In genomic region chr1:81730881-81731280, GRCh38 we compare ENCODE assay signal across 25 cellular contexts.
DNase-seq lines count a peak whose midpoint lies in the region; ATAC-seq and TF ChIP-seq lines count a peak whose summit lies in the region.
"Had no signal": no experiment of that assay in that cellular context is flagged by ENCODE, and none has a peak within 500 bp of the region (broad histone marks: within the 10 kb centered on the region; RNA-seq: fewer than 3 reads in every experiment).

No MANE protein-coding gene starts in this region.

- peak overlapping the region; percentile 58 for H3K27ac Mint-ChIP-seq in type B pancreatic cell
- H3K27ac Mint-ChIP-seq: activated CD4-positive, alpha-beta memory T cell treated with anti-CD3 and anti-CD28 coated beads for 36 hours; activated naive CD8-positive, alpha-beta T cell treated with anti-CD3 and anti-CD28 coated beads, Interleukin-2, amount 50 U/mL, for 24 hours; activated T-cell treated with anti-CD3 and anti-CD28 coated beads, Interleukin-2, amount 50 U/mL, for 72 hours; effector memory CD8-positive, alpha-beta T cell; natural killer cell; T-helper 2 cell treated with Interferon-gamma antibody and Interleukin-4, amounts not matched to agents 5 μg/mL and 100 μg/mL, for 36 hours had no signal

- no peak for TF ChIP-seq CTCF in type B pancreatic cell (conservative IDR thresholded peaks at IDR 0.05)

- DNase-seq in type B pancreatic cell (ENCODE audit: extremely low spot score, unreplicated experiment) (no peak), GM03348 (ENCODE audit: low spot score) (no peak), NCI-H2196 treated with DMSO at 0.1 percent for 48 hours (lab: John Stamatoyannopoulos, UW; ENCODE audit: unreplicated experiment) (no peak)
- no peak for DNase-seq in stimulated activated naive CD8-positive, alpha-beta T cell treated with anti-CD3 and anti-CD28 coated beads, Interleukin-15, Interleukin-2, amounts not matched to agents 100 U/mL and 50 U/mL, for 24 hours
- DNase-seq: activated CD4-positive, alpha-beta memory T cell treated with anti-CD3 and anti-CD28 coated beads for 36 hours; activated CD4-positive, alpha-beta T cell treated with anti-CD3 and anti-CD28 coated beads for 1 hour; activated naive CD8-positive, alpha-beta T cell treated with anti-CD3 and anti-CD28 coated beads, Interleukin-2, amount 50 U/mL, for 24 hours; activated T-cell treated with anti-CD3 and anti-CD28 coated beads, Interleukin-2, amount 50 U/mL, for 72 hours; caudate nucleus; effector memory CD8-positive, alpha-beta T cell; erythroblast; head of caudate nucleus; IMR-90; lower lobe of right lung; natural killer cell; NCI-H1694; NCI-H446 treated with DMSO at 0.1 percent for 48 hours; nucleus accumbens; SIG-M5; stimulated activated CD4-positive, alpha-beta T cell treated with anti-CD3 and anti-CD28 coated beads, Interleukin-4, amount 100 ng/mL, for 4 hours; trophoblast cell had no signal

- TF ChIP-seq RAD21 in Ishikawa (IDR thresholded peaks at IDR 0.05; ENCODE audit: low read depth): no peak

- peaks cover 4% of the 10 kb centered on the region for H3K9me3 Mint-ChIP-seq in type B pancreatic cell
- H3K9me3 Mint-ChIP-seq: activated CD4-positive, alpha-beta memory T cell treated with anti-CD3 and anti-CD28 coated beads for 36 hours; activated naive CD8-positive, alpha-beta T cell treated with anti-CD3 and anti-CD28 coated beads, Interleukin-2, amount 50 U/mL, for 24 hours; activated T-cell treated with anti-CD3 and anti-CD28 coated beads, Interleukin-2, amount 50 U/mL, for 72 hours; T-helper 2 cell treated with Interferon-gamma antibody and Interleukin-4, amounts not matched to agents 5 μg/mL and 100 μg/mL, for 36 hours had no signal

- TF ChIP-seq EP300 in Ishikawa (IDR thresholded peaks at IDR 0.05; ENCODE audit: borderline replicate concordance): peak; percentile 77; the same call in 1 of the 2 replicates

- ATAC-seq in GM19463 (IDR thresholded peaks at IDR 0.05; ENCODE audit: unreplicated experiment): peak; percentile 78
- peak; percentile 85 for ATAC-seq in HG02981 (IDR thresholded peaks at IDR 0.05; ENCODE audit: unreplicated experiment)
- no peak for ATAC-seq in stimulated activated naive CD8-positive, alpha-beta T cell treated with anti-CD3 and anti-CD28 coated beads, Interleukin-15, Interleukin-2, amounts not matched to agents 100 U/mL and 50 U/mL, for 24 hours
- ATAC-seq: activated naive CD8-positive, alpha-beta T cell treated with anti-CD3 and anti-CD28 coated beads, Interleukin-2, amount 50 U/mL, for 24 hours; activated T-cell treated with anti-CD3 and anti-CD28 coated beads, Interleukin-2, amount 50 U/mL, for 72 hours; effector memory CD8-positive, alpha-beta T cell; lower lobe of right lung; natural killer cell had no signal

- H3K36me3 Mint-ChIP-seq in type B pancreatic cell: peaks cover 4% of the 10 kb centered on the region
- H3K36me3 Mint-ChIP-seq: activated CD4-positive, alpha-beta memory T cell treated with anti-CD3 and anti-CD28 coated beads for 36 hours; natural killer cell had no signal

- no peaks in the 10 kb centered on the region for H3K27me3 Mint-ChIP-seq in type B pancreatic cell
- H3K27me3 Mint-ChIP-seq: activated CD4-positive, alpha-beta memory T cell treated with anti-CD3 and anti-CD28 coated beads for 36 hours; activated naive CD8-positive, alpha-beta T cell treated with anti-CD3 and anti-CD28 coated beads, Interleukin-2, amount 50 U/mL, for 24 hours; effector memory CD8-positive, alpha-beta T cell had no signal

- H3K4me1 Mint-ChIP-seq in type B pancreatic cell (ENCODE audit: unreplicated experiment): peaks cover 4% of the 10 kb centered on the region
- H3K4me1 Mint-ChIP-seq: activated naive CD8-positive, alpha-beta T cell treated with anti-CD3 and anti-CD28 coated beads, Interleukin-2, amount 50 U/mL, for 24 hours; natural killer cell had no signal

- H3K4me3 Mint-ChIP-seq in type B pancreatic cell: no peak overlapping the region
- H3K4me3 Mint-ChIP-seq: activated CD4-positive, alpha-beta memory T cell treated with anti-CD3 and anti-CD28 coated beads for 36 hours; activated naive CD8-positive, alpha-beta T cell treated with anti-CD3 and anti-CD28 coated beads, Interleukin-2, amount 50 U/mL, for 24 hours; activated T-cell treated with anti-CD3 and anti-CD28 coated beads, Interleukin-2, amount 50 U/mL, for 72 hours; effector memory CD8-positive, alpha-beta T cell; natural killer cell; T-helper 2 cell treated with Interferon-gamma antibody and Interleukin-4, amounts not matched to agents 5 μg/mL and 100 μg/mL, for 36 hours had no signal

TF ChIP-seq in Ishikawa, 13 proteins besides CTCF, POLR2A, EP300 and RAD21:
- TF ChIP-seq TAF1 (IDR thresholded peaks at IDR 0.05; ENCODE audit: low read depth): no peak
- no peak for TF ChIP-seq REST (IDR thresholded peaks at IDR 0.05; ENCODE audit: low read depth)
- TF ChIP-seq YY1 (IDR thresholded peaks at IDR 0.05; ENCODE audit: low read depth): no peak
- TF ChIP-seq NFIC (IDR thresholded peaks at IDR 0.05): no peak
- no peak for TF ChIP-seq CEBPB (IDR thresholded peaks at IDR 0.05)
- TF ChIP-seq TEAD4 (IDR thresholded peaks at IDR 0.05): 0 out of 2 replicates have a peak, but pooled peaks have one; percentile 27
- TF ChIP-seq, protein P1, sequence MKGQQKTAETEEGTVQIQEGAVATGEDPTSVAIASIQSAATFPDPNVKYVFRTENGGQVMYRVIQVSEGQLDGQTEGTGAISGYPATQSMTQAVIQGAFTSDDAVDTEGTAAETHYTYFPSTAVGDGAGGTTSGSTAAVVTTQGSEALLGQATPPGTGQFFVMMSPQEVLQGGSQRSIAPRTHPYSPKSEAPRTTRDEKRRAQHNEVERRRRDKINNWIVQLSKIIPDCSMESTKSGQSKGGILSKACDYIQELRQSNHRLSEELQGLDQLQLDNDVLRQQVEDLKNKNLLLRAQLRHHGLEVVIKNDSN (IDR thresholded peaks at IDR 0.05): no peak
- peak; percentile 75 for TF ChIP-seq FOXM1 (IDR thresholded peaks at IDR 0.05; ENCODE audit: borderline replicate concordance, low read depth)
- peak; percentile 53; the same call in 1 of the 2 replicates for TF ChIP-seq TCF12 (IDR thresholded peaks at IDR 0.05; ENCODE audit: low read depth)
- no peak for TF ChIP-seq CREB1 (IDR thresholded peaks at IDR 0.05; ENCODE audit: low read depth)
